ENCODE assay signal across 7 cellular contexts in genomic region chr1:151539321-151540020, GRCh38. TPM values are rescaled to one million over a fixed set of nuclear protein-coding genes. Genes with fewer than 3 reads are reported as not detected.
DNase-seq lines count a peak whose midpoint lies in the region; FAIRE-seq and TF ChIP-seq lines count a peak whose summit lies in the region.

No MANE protein-coding gene starts in this region.

- TF ChIP-seq EP300 in sigmoid colon (IDR thresholded peaks at IDR 0.05): no peak

- WGBS in sigmoid colon, 2 donors: 5 to 27% methylated on average over 7 of the region's 7 CpGs

- H3K4me1 ChIP-seq in breast epithelium: peaks cover 0 to 5% of the 10 kb centered on the region in 2 donors
- peaks cover 12% of the 10 kb centered on the region for H3K4me1 ChIP-seq in iPS-18a (ENCODE audit: control insufficient read depth, low read depth, low read length)
- H3K4me1 ChIP-seq in sigmoid colon: peaks cover 0 to 36% (median 35%) of the 10 kb centered on the region in 4 donors

- DNase-seq in GM06990 (ENCODE audit: extremely low read depth, insufficient read length) (peak; percentile 44), H4 (ENCODE audit: low spot score) (peak; percentile 94), LHCN-M2 (ENCODE audit: low read depth) (peak; percentile 97), RCC 7860 (ENCODE audit: low spot score) (peak; percentile 97), breast epithelium (ENCODE audit: low spot score in 2 of 2) (peak; percentile 91 to 92), sigmoid colon (peak; percentile 90)

- FAIRE-seq in RCC 7860 (lab: Jason Lieb, UNC): peak; percentile 82

- intact Hi-C loops in breast epithelium (cut with DNase I; ENCODE audit: low total_unique reads) (no loop called here), sigmoid colon (cut with DNase I) (loop anchor here (5.0 kb wide), 1 partner anchor 82 kb away; the partner anchor contains the start of gene POGZ)

- H3K4me3 ChIP-seq in GM06990 (replicated peaks; ENCODE audit: low read depth, low read length): peak overlapping the region; percentile 77
- H3K4me3 ChIP-seq in breast epithelium: peak overlapping the region; percentile 66 to 74 (median 68)
- H3K4me3 ChIP-seq in iPS-18a (ENCODE audit: low read length): peak overlapping the region; percentile 98
- peak overlapping the region; percentile 57 to 82 (median 70) for H3K4me3 ChIP-seq in sigmoid colon

- no peak for TF ChIP-seq CTCF in GM06990 (IDR thresholded peaks at IDR 0.05; ENCODE audit: insufficient read depth, low read length, poor library complexity, severe bottlenecking)
- TF ChIP-seq CTCF in breast epithelium (IDR thresholded peaks at IDR 0.05): peak in 1 of 3 donors; percentile 8
- TF ChIP-seq CTCF in sigmoid colon (IDR thresholded peaks at IDR 0.05): no peak

- H3K9ac ChIP-seq in iPS-18a (ENCODE audit: low read length): peak overlapping the region; percentile 72

- H3K36me3 ChIP-seq in GM06990 (ENCODE audit: control insufficient read depth, insufficient read depth, low read length) (no peaks in the 10 kb centered on the region), breast epithelium (no peaks in the 10 kb centered on the region), iPS-18a (ENCODE audit: control insufficient read depth, low read depth, low read length) (peaks cover 31% of the 10 kb centered on the region), sigmoid colon (no peaks in the 10 kb centered on the region)

- no peak for TF ChIP-seq POLR2A in breast epithelium (IDR thresholded peaks at IDR 0.05)
- no peak for TF ChIP-seq POLR2A in sigmoid colon (IDR thresholded peaks at IDR 0.05)

- H3K27me3 ChIP-seq in GM06990 (replicated peaks; ENCODE audit: control insufficient read depth, insufficient read depth, low read length) (no peaks in the 10 kb centered on the region), breast epithelium (no peaks in the 10 kb centered on the region), iPS-18a (ENCODE audit: control insufficient read depth, insufficient read depth, low read length) (peaks cover 10% of the 10 kb centered on the region), sigmoid colon (no peaks in the 10 kb centered on the region)

- peak overlapping the region; percentile 93 to 96 for H3K27ac ChIP-seq in breast epithelium
- H3K27ac ChIP-seq in iPS-18a (ENCODE audit: low read length): peak overlapping the region; percentile 81
- H3K27ac ChIP-seq in sigmoid colon: peak overlapping the region; percentile 84 to 89 (median 86)

- H3K9me3 ChIP-seq in breast epithelium (no peaks in the 10 kb centered on the region), iPS-18a (ENCODE audit: control insufficient read depth, low read depth, low read length) (no peaks in the 10 kb centered on the region), sigmoid colon (no peaks in the 10 kb centered on the region)

RNA-seq across cellular contexts. Expression of gene TUFT1, which starts 0.6 kb away (rescaled TPM):
- 4.1 and 4.5 TPM in 2 replicates for total RNA-seq in H4 (2014; rRNA removed; shearing (Covaris generic))
- total RNA-seq in LHCN-M2 (2014; rRNA removed) (7.8 and 7.9 TPM in 2 replicates), breast epithelium (10 to 100 TPM in 2 of 3 donors, 1 to 10 TPM in 1; 7.2 to 21.2 (median 13.4) TPM), sigmoid colon (10 to 100 TPM in 3 of 4 donors, 1 to 10 TPM in 1; 8.0 to 13.4 (median 11.5) TPM)
- polyA plus RNA-seq in LHCN-M2 (2012): 17.2 TPM
- polyA plus RNA-seq in sigmoid colon: 10 to 100 TPM; 12.1 to 18.0 (median 16.8) TPM

RNA-seq across cellular contexts. Expression of gene CGN, which starts 28.3 kb away (rescaled TPM):
- total RNA-seq in H4 (2014; rRNA removed; shearing (Covaris generic)): 0.31 and 1.8 TPM in 2 replicates
- 0.06 and 0.34 TPM in 2 replicates for total RNA-seq in LHCN-M2 (2014; rRNA removed)
- 0.16 TPM for polyA plus RNA-seq in LHCN-M2 (2012)
- total RNA-seq in breast epithelium: 10 to 100 TPM in 2 of 3 donors, under 1 TPM in 1; 0.16 to 28.1 (median 13.4) TPM
- total RNA-seq in sigmoid colon: 1 to 10 TPM in 1 of 4 donors, under 1 TPM in 3; 0.33 to 1.8 (median 0.62) TPM
- 100 to 1,000 TPM in 2 of 3 donors, 10 to 100 TPM in 1; 91.9 to 132 (median 115) TPM for polyA plus RNA-seq in sigmoid colon

Comparison
In these comparisons a context has a peak if more than half of its experiments do, and no peak if none do; other contexts are left out.
1. Peak in every context shown above with its lines: DNase-seq, H3K4me3 ChIP-seq and H3K27ac ChIP-seq.
2. DNase-seq: peak in every context shown above with its lines; median percentile 97 in LHCN-M2; 97 in RCC 7860; 94 in H4; 92 in breast epithelium; 90 in sigmoid colon; 44 in GM06990.